ENCODE assay signal across 14 cellular contexts in genomic region chr5:125550237-125550636, GRCh38.
DNase-seq lines count a peak whose midpoint lies in the region; FAIRE-seq and TF ChIP-seq lines count a peak whose summit lies in the region.
"Had no signal": no experiment of that assay in that cellular context is flagged by ENCODE, and none has a peak within 500 bp of the region (broad histone marks: within the 10 kb centered on the region; RNA-seq: fewer than 3 reads in every experiment).

No MANE protein-coding gene starts in this region.

- peaks cover 13 to 18% of the 10 kb centered on the region in 2 experiments; a peak in 3 of 4 replicates for H3K4me1 ChIP-seq in SK-N-SH (ENCODE audit: control insufficient read depth in 1 of 2, insufficient read depth in 2 of 2, low read depth in 1 of 2, low read length in 1 of 2)
- H3K4me1 ChIP-seq: adrenal gland had no signal

- H3K9me2 ChIP-seq in SK-N-SH: no peaks in the 10 kb centered on the region

- FAIRE-seq in H54 (lab: Jason Lieb, UNC): peak; percentile 88
- FAIRE-seq: islet of Langerhans had no signal

- POLR2A ChIA-PET in SK-N-SH (lab: Yijun Ruan, JAX): interaction anchor here (1.3 to 2.4 kb wide), 2 partner anchors 65 to 139 kb away, joined by 4 to 18 read pairs; no protein-coding TSS in a partner anchor

- no peaks in the 10 kb centered on the region for H3K27me3 ChIP-seq in SK-N-SH (ENCODE audit: insufficient read depth)
- H3K27me3 ChIP-seq: adrenal gland had no signal

- H3K4me2 ChIP-seq in SK-N-SH: peak overlapping the region; percentile 21; the same call in 1 of the 2 replicates

- H4K20me1 ChIP-seq in SK-N-SH (ENCODE audit: insufficient read depth): no peaks in the 10 kb centered on the region

- TF ChIP-seq POLR2A in H54 (IDR thresholded peaks at IDR 0.05; ENCODE audit: low read depth, low read length): no peak

- no peak for TF ChIP-seq CTCF in SK-N-SH (IDR thresholded peaks at IDR 0.05)
- no peak for TF ChIP-seq CTCF in fibroblast of the aortic adventitia (IDR thresholded peaks at IDR 0.05; ENCODE audit: insufficient read depth, low read length)

- no peaks in the 10 kb centered on the region for H3K36me3 ChIP-seq in SK-N-SH (replicated peaks in 1 of 2; ENCODE audit: control insufficient read depth in 1 of 2, insufficient read depth in 2 of 2, low read length in 1 of 2)
- H3K36me3 ChIP-seq: adrenal gland had no signal

- H3K4me3 ChIP-seq in SK-N-SH (ENCODE audit: low read depth in 2 of 2, low read length in 1 of 2): no peak overlapping the region
- H3K4me3 ChIP-seq in fibroblast of the aortic adventitia (ENCODE audit: low read depth, low read length): no peak overlapping the region
- H3K4me3 ChIP-seq: adrenal gland had no signal

- peak overlapping the region; percentile 4 to 92; a peak in 3 of 4 replicates for H3K27ac ChIP-seq in SK-N-SH (ENCODE audit: low read depth in 2 of 2, low read length in 1 of 2)
- H3K27ac ChIP-seq: adrenal gland had no signal

- no peak for DNase-seq in H54 (ENCODE audit: insufficient read length, low spot score)
- DNase-seq in SK-N-SH: peak; percentile 35
- DNase-seq in fibroblast of the aortic adventitia (ENCODE audit: low read depth): peak; percentile 92
- DNase-seq in pulmonary artery endothelial cell (ENCODE audit: low read depth, low spot score): peak; percentile 71
- DNase-seq in medulla oblongata (ENCODE audit: extremely low spot score): no peak
- no peak for DNase-seq in DMS79 (lab: John Stamatoyannopoulos, UW)
- DNase-seq in NCI-H345 treated with DMSO at 0.1 percent for 48 hours (lab: John Stamatoyannopoulos, UW; ENCODE audit: unreplicated experiment): no peak
- DNase-seq: adrenal gland; COR-L47; naive thymus-derived CD4-positive, alpha-beta T cell; NCI-H1930; PC-3; stimulated activated naive CD4-positive, alpha-beta T cell treated with Interleukin-2 at 50 U/mL for 16 hours had no signal

- H3K79me2 ChIP-seq in SK-N-SH (ENCODE audit: insufficient read depth): no peaks in the 10 kb centered on the region

- TF ChIP-seq RAD21 in SK-N-SH (IDR thresholded peaks at IDR 0.05; ENCODE audit: low read length): peak; percentile 24

- peaks cover 3% of the 10 kb centered on the region for H3F3A ChIP-seq in SK-N-SH (replicated peaks; ENCODE audit: insufficient read depth)

- H2AFZ ChIP-seq in SK-N-SH (ENCODE audit: low read depth): no peak overlapping the region

- TF ChIP-seq EP300 in SK-N-SH (IDR thresholded peaks at IDR 0.05; ENCODE audit: borderline replicate concordance in 1 of 2, low read depth in 1 of 2, low read length in 1 of 2): peak; percentile 77 to 87

- no peak overlapping the region for H3K9ac ChIP-seq in SK-N-SH

- CTCF ChIA-PET in SK-N-SH (lab: Yijun Ruan, JAX): interaction anchor here (0.7 kb wide), 2 partner anchors 28 to 828 kb away, joined by 3 read pairs; no protein-coding TSS in a partner anchor

- no peaks in the 10 kb centered on the region for H3K9me3 ChIP-seq in SK-N-SH
- H3K9me3 ChIP-seq: adrenal gland had no signal

- 4% methylated on average over 2 of the region's 2 CpGs for WGBS in SK-N-SH (ENCODE audit: low lambda C conversion rate)

TF ChIP-seq in SK-N-SH, 30 proteins besides CTCF, POLR2A, EP300 and RAD21 (continues in another document):
- TF ChIP-seq ELF1 (IDR thresholded peaks at IDR 0.05): no peak
- TF ChIP-seq FOSL2 (IDR thresholded peaks at IDR 0.05; ENCODE audit: borderline replicate concordance, low read depth): peak; percentile 18; the same call in 1 of the 2 replicates
- no peak for TF ChIP-seq FOXJ3 (CRISPR knock-in tag; IDR thresholded peaks at IDR 0.05)
- TF ChIP-seq, protein P1, sequence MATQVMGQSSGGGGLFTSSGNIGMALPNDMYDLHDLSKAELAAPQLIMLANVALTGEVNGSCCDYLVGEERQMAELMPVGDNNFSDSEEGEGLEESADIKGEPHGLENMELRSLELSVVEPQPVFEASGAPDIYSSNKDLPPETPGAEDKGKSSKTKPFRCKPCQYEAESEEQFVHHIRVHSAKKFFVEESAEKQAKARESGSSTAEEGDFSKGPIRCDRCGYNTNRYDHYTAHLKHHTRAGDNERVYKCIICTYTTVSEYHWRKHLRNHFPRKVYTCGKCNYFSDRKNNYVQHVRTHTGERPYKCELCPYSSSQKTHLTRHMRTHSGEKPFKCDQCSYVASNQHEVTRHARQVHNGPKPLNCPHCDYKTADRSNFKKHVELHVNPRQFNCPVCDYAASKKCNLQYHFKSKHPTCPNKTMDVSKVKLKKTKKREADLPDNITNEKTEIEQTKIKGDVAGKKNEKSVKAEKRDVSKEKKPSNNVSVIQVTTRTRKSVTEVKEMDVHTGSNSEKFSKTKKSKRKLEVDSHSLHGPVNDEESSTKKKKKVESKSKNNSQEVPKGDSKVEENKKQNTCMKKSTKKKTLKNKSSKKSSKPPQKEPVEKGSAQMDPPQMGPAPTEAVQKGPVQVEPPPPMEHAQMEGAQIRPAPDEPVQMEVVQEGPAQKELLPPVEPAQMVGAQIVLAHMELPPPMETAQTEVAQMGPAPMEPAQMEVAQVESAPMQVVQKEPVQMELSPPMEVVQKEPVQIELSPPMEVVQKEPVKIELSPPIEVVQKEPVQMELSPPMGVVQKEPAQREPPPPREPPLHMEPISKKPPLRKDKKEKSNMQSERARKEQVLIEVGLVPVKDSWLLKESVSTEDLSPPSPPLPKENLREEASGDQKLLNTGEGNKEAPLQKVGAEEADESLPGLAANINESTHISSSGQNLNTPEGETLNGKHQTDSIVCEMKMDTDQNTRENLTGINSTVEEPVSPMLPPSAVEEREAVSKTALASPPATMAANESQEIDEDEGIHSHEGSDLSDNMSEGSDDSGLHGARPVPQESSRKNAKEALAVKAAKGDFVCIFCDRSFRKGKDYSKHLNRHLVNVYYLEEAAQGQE (IDR thresholded peaks at IDR 0.05; ENCODE audit: low read depth, low read length): no peak
- TF ChIP-seq SIN3A (IDR thresholded peaks at IDR 0.05; ENCODE audit: borderline replicate concordance, low read depth, low read length): no peak
- peak; percentile 51; the same call in 1 of the 2 replicates for TF ChIP-seq RXRA (IDR thresholded peaks at IDR 0.05; ENCODE audit: borderline replicate concordance, low read depth)
- no peak; the same call in 1 of the 2 replicates for TF ChIP-seq EZH2phosphoT487 (IDR thresholded peaks at IDR 0.05; ENCODE audit: borderline replicate concordance, low read depth)
- 0 out of 2 replicates have a peak, but pooled peaks have one; percentile 33 for TF ChIP-seq MEF2A (IDR thresholded peaks at IDR 0.05; ENCODE audit: borderline replicate concordance, low read depth)
- TF ChIP-seq TCF12 (IDR thresholded peaks at IDR 0.05): peak; percentile 96
- TF ChIP-seq, protein P2, sequence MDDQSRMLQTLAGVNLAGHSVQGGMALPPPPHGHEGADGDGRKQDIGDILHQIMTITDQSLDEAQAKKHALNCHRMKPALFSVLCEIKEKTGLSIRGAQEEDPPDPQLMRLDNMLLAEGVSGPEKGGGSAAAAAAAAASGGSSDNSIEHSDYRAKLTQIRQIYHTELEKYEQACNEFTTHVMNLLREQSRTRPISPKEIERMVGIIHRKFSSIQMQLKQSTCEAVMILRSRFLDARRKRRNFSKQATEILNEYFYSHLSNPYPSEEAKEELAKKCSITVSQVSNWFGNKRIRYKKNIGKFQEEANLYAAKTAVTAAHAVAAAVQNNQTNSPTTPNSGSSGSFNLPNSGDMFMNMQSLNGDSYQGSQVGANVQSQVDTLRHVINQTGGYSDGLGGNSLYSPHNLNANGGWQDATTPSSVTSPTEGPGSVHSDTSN (IDR thresholded peaks at IDR 0.05): peak; percentile 95
- no peak for TF ChIP-seq TAF1 (IDR thresholded peaks at IDR 0.05; ENCODE audit: borderline replicate concordance, low read depth, low read length)
- TF ChIP-seq JUND (IDR thresholded peaks at IDR 0.05): peak; percentile 74
- no peak for TF ChIP-seq CHD2 (IDR thresholded peaks at IDR 0.05; ENCODE audit: low read length, partially characterized antibody)
- TF ChIP-seq GABPA (IDR thresholded peaks at IDR 0.05; ENCODE audit: low read depth): no peak
- TF ChIP-seq NRF1 (IDR thresholded peaks at IDR 0.05; ENCODE audit: low read depth, low read length): no peak
- TF ChIP-seq SMC3 (IDR thresholded peaks at IDR 0.05; ENCODE audit: low read depth, low read length): no peak
- TF ChIP-seq, protein P3, sequence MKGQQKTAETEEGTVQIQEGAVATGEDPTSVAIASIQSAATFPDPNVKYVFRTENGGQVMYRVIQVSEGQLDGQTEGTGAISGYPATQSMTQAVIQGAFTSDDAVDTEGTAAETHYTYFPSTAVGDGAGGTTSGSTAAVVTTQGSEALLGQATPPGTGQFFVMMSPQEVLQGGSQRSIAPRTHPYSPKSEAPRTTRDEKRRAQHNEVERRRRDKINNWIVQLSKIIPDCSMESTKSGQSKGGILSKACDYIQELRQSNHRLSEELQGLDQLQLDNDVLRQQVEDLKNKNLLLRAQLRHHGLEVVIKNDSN (IDR thresholded peaks at IDR 0.05; ENCODE audit: borderline replicate concordance, low read depth): no peak
- TF ChIP-seq MAX (IDR thresholded peaks at IDR 0.05; ENCODE audit: low read depth): 0 out of 2 replicates have a peak, but pooled peaks have one; percentile 21
- TF ChIP-seq FOXM1 (IDR thresholded peaks at IDR 0.05; ENCODE audit: low read depth): no peak
- TF ChIP-seq RFX5 (IDR thresholded peaks at IDR 0.05; ENCODE audit: low read length): no peak
- TF ChIP-seq POLR2AphosphoS5 (IDR thresholded peaks at IDR 0.05; ENCODE audit: low read depth, low read length): peak; percentile 73
- TF ChIP-seq GATA2 (CRISPR knock-in tag; IDR thresholded peaks at IDR 0.05): 0 out of 2 replicates have a peak, but pooled peaks have one; percentile 15

Comparison
In these comparisons a context has a peak if more than half of its experiments do, and no peak if none do; other contexts are left out.
1. DNase-seq: peak in SK-N-SH (single experiment), fibroblast of the aortic adventitia (single experiment) and pulmonary artery endothelial cell (single experiment); none in H54 (single experiment), medulla oblongata (single experiment), DMS79 (single experiment) and NCI-H345 treated with DMSO at 0.1 percent for 48 hours (single experiment).